Comparison of ENCODE assay signal across 22 cellular contexts in the genomic region with DNA sequence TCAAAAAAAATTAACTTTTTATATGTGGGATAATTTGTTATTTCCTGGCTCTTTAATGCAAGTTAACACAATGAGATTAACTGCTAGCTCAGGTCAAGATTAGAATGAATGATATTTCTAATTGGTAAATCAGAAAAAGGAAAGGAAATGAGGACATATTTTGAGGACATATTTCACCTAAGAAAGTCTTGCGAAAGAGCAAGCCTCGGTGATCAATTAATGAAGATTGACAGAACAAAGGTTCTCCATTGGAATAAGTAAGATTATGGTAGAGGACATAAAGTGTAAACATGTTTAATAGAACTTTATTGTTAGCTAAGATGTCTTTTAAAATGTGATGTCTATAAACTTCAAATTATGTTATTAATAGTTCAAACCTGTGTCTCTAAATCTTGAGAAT.
DNase-seq lines count a peak whose midpoint lies in the region; ATAC-seq, FAIRE-seq and TF ChIP-seq lines count a peak whose summit lies in the region.
"Had no signal": no experiment of that assay in that cellular context is flagged by ENCODE, and none has a peak within 500 bp of the region (broad histone marks: within the 10 kb centered on the region; RNA-seq: fewer than 3 reads in every experiment).

No MANE protein-coding gene starts in this region.

- TF ChIP-seq POLR2A in GM12878 (IDR thresholded peaks at IDR 0.05; ENCODE audit: low read depth, low read length) (no peak), H1 (IDR thresholded peaks at IDR 0.05; ENCODE audit: control extremely low read depth in 1 of 2, low read depth in 2 of 2, low read length in 2 of 2) (no peak)

- no peak overlapping the region for H3K4me3 ChIP-seq in A673 (ENCODE audit: low read depth, low read length, poor library complexity, severe bottlenecking)
- H3K4me3 ChIP-seq in GM12878 = no peak overlapping the region
- H3K4me3 ChIP-seq in H1 (ENCODE audit: extremely low read depth in 1 of 4, insufficient read depth in 2 of 4, low read depth in 3 of 4, low read length in 4 of 4) = no peak overlapping the region
- H3K4me3 ChIP-seq: A549, BLaER1 had no signal

- CTCF ChIA-PET in A673 (lab: Charles Lee) = interaction anchor here (0.6 kb wide), 1 partner anchor 33 kb away, joined by 7 read pairs; no protein-coding TSS in a partner anchor
- CTCF ChIA-PET in GM12878 (lab: Yijun Ruan, JAX) = interaction anchor here (1.2 kb wide), 1 partner anchor 69 kb away, joined by 3 read pairs; no protein-coding TSS in a partner anchor
- CTCF ChIA-PET in H1 (lab: Charles Lee; ENCODE audit: partially characterized antibody) = no interaction called here

- FAIRE-seq in GM12878 (lab: Jason Lieb, UNC) (peak; percentile 44), H1 (lab: Jason Lieb, UNC) (no peak)
- FAIRE-seq: A549, G401.6, GM12892, GM18507 had no signal

- no peaks in the 10 kb centered on the region for H3K27me3 ChIP-seq in A673 (replicated peaks; ENCODE audit: insufficient read depth, low read depth, low read length, poor library complexity)
- H3K27me3 ChIP-seq in GM12878 (replicated peaks in 1 of 2; ENCODE audit: control insufficient read depth in 2 of 2, insufficient read depth in 2 of 2, low read length in 1 of 2) = no peaks in the 10 kb centered on the region
- H3K27me3 ChIP-seq in H1 (replicated peaks in 1 of 4; ENCODE audit: control insufficient read depth in 3 of 4, extremely low read depth in 1 of 4, insufficient read depth in 3 of 4, low read length in 3 of 4) = no peaks in the 10 kb centered on the region
- H3K27me3 ChIP-seq: BE2C, BLaER1 had no signal

- no peak overlapping the region for H2BK20ac ChIP-seq in H1 (ENCODE audit: low read length)

- H3K14ac ChIP-seq in H1 (ENCODE audit: insufficient read length) = no peak overlapping the region

- H3K23me2 ChIP-seq in H1 (ENCODE audit: low read depth, low read length) = no peaks in the 10 kb centered on the region

- no peak for ATAC-seq in GM12878
- ATAC-seq in HG02763 (IDR thresholded peaks at IDR 0.05; ENCODE audit: unreplicated experiment) = no peak
- ATAC-seq in HG02678 (IDR thresholded peaks at IDR 0.05; ENCODE audit: unreplicated experiment) = no peak
- ATAC-seq: A549 had no signal

- DNase-seq in A673 (ENCODE audit: low spot score) = peak; percentile 1
- DNase-seq in GM12878 (ENCODE audit: low read depth, low spot score) = no peak
- DNase-seq in H1 (ENCODE audit: low read depth in 1 of 2, low spot score in 2 of 2) = no peak
- DNase-seq in OCI-M2 (lab: John Stamatoyannopoulos, UW; ENCODE audit: unreplicated experiment) = no peak
- DNase-seq: ACHN; BE2C; C1 segment of cervical spinal cord; Caco-2; Calu3; CD4-positive, alpha-beta memory T cell; CD4-positive, CD25-positive, alpha-beta regulatory T cell; DMS79 treated with DMSO at 0.1 percent for 48 hours; GF-D8 had no signal

- H2BK15ac ChIP-seq in H1 (ENCODE audit: low read length) = no peak overlapping the region

- TF ChIP-seq RAD21 in Ishikawa (IDR thresholded peaks at IDR 0.05; ENCODE audit: low read depth) (no peak), GM12878 (IDR thresholded peaks at IDR 0.05; ENCODE audit: insufficient read depth, low read depth, low read length) (no peak), H1 (IDR thresholded peaks at IDR 0.05 in 1 of 2, conservative IDR thresholded peaks at IDR 0.05 in 1 of 2; ENCODE audit: low read depth in 2 of 2, low read length in 2 of 2) (no peak)

- no peak overlapping the region for H3K27ac ChIP-seq in A673 (ENCODE audit: low read depth, low read length, poor library complexity, severe bottlenecking)
- H3K27ac ChIP-seq in GM12878 (ENCODE audit: control insufficient read depth, insufficient read depth) = no peak overlapping the region
- no peak overlapping the region for H3K27ac ChIP-seq in H1 (ENCODE audit: low read depth, low read length)
- H3K27ac ChIP-seq: 22Rv1, A549, BLaER1 had no signal

- WGBS in GM12878 (ENCODE audit: insufficient coverage, insufficient replicate concordance, low lambda C conversion rate, missing lambda C conversion rate) = 25% methylated on average over 2 of the region's 2 CpGs
- WGBS in H1 (ENCODE audit: extremely low coverage in 1 of 2, insufficient coverage in 1 of 2, insufficient read length in 1 of 2, insufficient replicate concordance in 2 of 2, low coverage in 1 of 2, low lambda C conversion rate in 2 of 2, missing lambda C conversion rate in 1 of 2), 2 experiments = 90% methylated on average over 2 of the region's 2 CpGs; no CpG with 5 or more reads in 1 of the 2 experiments

- no peaks in the 10 kb centered on the region for H3K36me3 ChIP-seq in A673 (ENCODE audit: insufficient read depth, low read length, poor library complexity, severe bottlenecking)
- no peaks in the 10 kb centered on the region for H3K36me3 ChIP-seq in GM12878 (ENCODE audit: control insufficient read depth in 2 of 2, insufficient read depth in 2 of 2, low read length in 1 of 2)
- H3K36me3 ChIP-seq in H1 (ENCODE audit: control insufficient read depth in 2 of 4, insufficient read depth in 4 of 4, low read length in 3 of 4) = no peaks in the 10 kb centered on the region
- H3K36me3 ChIP-seq: BE2C, BLaER1 had no signal

- no peak overlapping the region for H3K23ac ChIP-seq in H1 (ENCODE audit: insufficient read length)

- H3K79me2 ChIP-seq in GM12878 (ENCODE audit: control insufficient read depth, insufficient read depth, low read length) = no peaks in the 10 kb centered on the region
- H3K79me2 ChIP-seq in H1 (ENCODE audit: control insufficient read depth in 1 of 2, insufficient read depth in 2 of 2, low read length in 2 of 2) = no peaks in the 10 kb centered on the region

- SMC1A ChIA-PET in GM12878 (lab: Charles Lee; ENCODE audit: uncharacterized antibody, unreplicated experiment) = interaction anchor here (0.5 to 0.6 kb wide), 3 partner anchors 12 to 212 kb away, joined by 3 read pairs; no protein-coding TSS in a partner anchor

- no peak overlapping the region for H3K9ac ChIP-seq in GM12878 (ENCODE audit: control insufficient read depth, insufficient read depth, low read length)
- H3K9ac ChIP-seq in H1 (replicated peaks in 1 of 4; ENCODE audit: extremely low read depth in 1 of 4, low read depth in 3 of 4, low read length in 3 of 4) = no peak overlapping the region
- H3K9ac ChIP-seq: BLaER1 had no signal

- RAD21 ChIA-PET in GM12878 (lab: Charles Lee; ENCODE audit: unreplicated experiment) = no interaction called here

- no peak overlapping the region for H3K4ac ChIP-seq in H1 (replicated peaks; ENCODE audit: insufficient read length, low read depth, low read length)

- H2BK120ac ChIP-seq in H1 (replicated peaks; ENCODE audit: low read depth, low read length) = no peak overlapping the region

- H3K4me2 ChIP-seq in GM12878 (ENCODE audit: control insufficient read depth, insufficient read depth) = no peak overlapping the region
- H3K4me2 ChIP-seq in H1 (ENCODE audit: insufficient read depth in 1 of 2, low read depth in 2 of 2, low read length in 2 of 2) = no peak overlapping the region
- H3K4me2 ChIP-seq: A549, BLaER1 had no signal

- intact Hi-C loops in A673 (cut with micrococcal nuclease; ENCODE audit: unreplicated experiment) = no loop called here
- intact Hi-C loops in GM12878 (cut with micrococcal nuclease; ENCODE audit: unreplicated experiment) = loop anchor here (5.0 kb wide), 1 partner anchor 48 kb away; no protein-coding TSS in a partner anchor

- peaks cover 4% of the 10 kb centered on the region for H3K4me1 ChIP-seq in A673 (ENCODE audit: insufficient read depth, low read length, poor library complexity, severe bottlenecking)
- no peaks in the 10 kb centered on the region for H3K4me1 ChIP-seq in GM12878 (ENCODE audit: control insufficient read depth, insufficient read depth, low read length)
- no peaks in the 10 kb centered on the region for H3K4me1 ChIP-seq in H1 (replicated peaks in 1 of 4; ENCODE audit: control insufficient read depth in 3 of 4, insufficient read depth in 4 of 4, low read length in 3 of 4)
- H3K4me1 ChIP-seq: A549, BLaER1 had no signal

- no peak overlapping the region for H2AK5ac ChIP-seq in H1 (ENCODE audit: low read depth, low read length)

- H4K91ac ChIP-seq in H1 (replicated peaks; ENCODE audit: insufficient read length, low read length) = no peak overlapping the region

- TF ChIP-seq EP300 in Ishikawa (IDR thresholded peaks at IDR 0.05; ENCODE audit: borderline replicate concordance) (no peak), GM12878 (IDR thresholded peaks at IDR 0.05; ENCODE audit: borderline replicate concordance in 1 of 2, control insufficient read depth in 1 of 2, low read depth in 2 of 2, low read length in 2 of 2) (no peak), H1 (IDR thresholded peaks at IDR 0.05; ENCODE audit: borderline replicate concordance in 1 of 2, low read depth in 2 of 2, low read length in 2 of 2) (no peak)

- H4K8ac ChIP-seq in H1 (ENCODE audit: extremely low read depth, insufficient read depth, low read length) = no peak overlapping the region

- BruUV-seq in A673 (replicated peaks; lab: Mats Ljungman, UMichigan) = no TSS peak
- BruUV-seq in GM12878 (replicated peaks; lab: Mats Ljungman, UMichigan) = no TSS peak

- no peak overlapping the region for H3K18ac ChIP-seq in H1 (ENCODE audit: extremely low read depth, low read length)

- no peak overlapping the region for H2BK12ac ChIP-seq in H1 (ENCODE audit: low read depth, low read length)

- POLR2A ChIA-PET in A673 (lab: Charles Lee; ENCODE audit: low non-redundant PET) = no interaction called here
- POLR2A ChIA-PET in GM12878 (lab: Charles Lee) = no interaction called here
- POLR2A ChIA-PET in H1 (lab: Charles Lee; ENCODE audit: partially characterized antibody) = no interaction called here

- H4K20me1 ChIP-seq in GM12878 (ENCODE audit: control insufficient read depth, insufficient read depth) (no peaks in the 10 kb centered on the region), H1 (replicated peaks in 1 of 2; ENCODE audit: control insufficient read depth in 1 of 2, insufficient read depth in 2 of 2, low read length in 2 of 2) (no peaks in the 10 kb centered on the region)
- H4K20me1 ChIP-seq: BLaER1 had no signal

- no peak overlapping the region for H3K56ac ChIP-seq in H1 (replicated peaks; ENCODE audit: insufficient read length, low read depth, low read length)

- no peak for TF ChIP-seq CTCF in A673 (conservative IDR thresholded peaks at IDR 0.05; ENCODE audit: low read depth, low read length)
- TF ChIP-seq CTCF in GM12878 (IDR thresholded peaks at IDR 0.05 in 2 of 3, conservative IDR thresholded peaks at IDR 0.05 in 1 of 3; ENCODE audit: control insufficient read depth in 2 of 3, extremely low read depth in 1 of 3, insufficient read depth in 1 of 3, low read depth in 3 of 3, low read length in 3 of 3) = no peak
- no peak for TF ChIP-seq CTCF in H1 (IDR thresholded peaks at IDR 0.05; ENCODE audit: control extremely low read depth in 1 of 3, insufficient read depth in 1 of 3, low read depth in 1 of 3, low read length in 3 of 3)

- H2AFZ ChIP-seq in GM12878 (ENCODE audit: control insufficient read depth, low read depth, low read length) (no peak overlapping the region), H1 (ENCODE audit: low read length) (no peak overlapping the region)

- H3K9me3 ChIP-seq in A673 (ENCODE audit: low read depth, low read length, poor library complexity, severe bottlenecking) (no peaks in the 10 kb centered on the region), GM12878 (replicated peaks; ENCODE audit: control insufficient read depth, insufficient read depth, low read length) (no peaks in the 10 kb centered on the region), H1 (ENCODE audit: insufficient read depth in 2 of 2, low read depth in 1 of 2, low read length in 1 of 2) (no peaks in the 10 kb centered on the region)
- H3K9me3 ChIP-seq: A549, BE2C, BLaER1, Caco-2 had no signal

- in situ Hi-C loops in GM12878 (cut with MboI) = no loop called here

- no peak overlapping the region for H4K5ac ChIP-seq in H1 (ENCODE audit: insufficient read length, low read depth, low read length)

- H2BK5ac ChIP-seq in H1 (ENCODE audit: low read depth, low read length) = no peak overlapping the region

- H3K79me1 ChIP-seq in H1 (ENCODE audit: low read depth, low read length) = no peaks in the 10 kb centered on the region
